8 cellular contexts compared by ENCODE assay signal in the genomic region with DNA sequence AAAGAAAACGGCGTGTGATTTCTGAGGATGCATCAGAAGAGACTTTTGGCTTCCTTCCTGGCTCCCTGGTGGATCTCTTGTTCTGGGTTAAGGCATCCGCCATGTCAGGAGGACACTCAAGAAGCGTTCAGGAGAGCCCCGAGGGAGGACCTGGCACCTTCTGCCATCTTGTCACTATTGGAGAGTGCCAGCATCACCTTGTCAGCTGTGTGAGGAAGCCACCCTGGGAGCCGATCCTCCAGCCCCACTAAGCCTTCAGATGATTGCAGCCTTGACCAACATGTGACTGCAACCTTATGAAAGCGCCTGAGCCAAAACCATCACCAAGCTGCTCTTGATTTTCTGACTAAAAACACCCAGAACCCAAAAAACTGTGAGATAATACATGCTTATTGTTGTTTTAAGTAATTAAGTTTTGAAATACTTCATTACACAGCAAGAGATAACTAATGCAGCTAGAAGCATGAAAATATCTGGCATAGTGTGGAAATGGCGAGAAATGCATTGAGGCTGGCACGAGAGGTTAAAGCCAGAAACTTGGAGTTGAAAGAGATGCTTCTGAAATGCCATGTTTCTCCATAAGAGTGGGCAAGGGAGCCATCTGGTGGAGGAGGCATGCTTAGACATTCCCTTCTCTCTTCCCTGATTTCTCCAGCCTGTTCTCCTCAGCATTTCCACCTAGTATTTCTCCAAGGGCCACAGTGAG. TPM values are rescaled to one million over a fixed set of nuclear protein-coding genes. Genes with fewer than 3 reads are reported as not detected.
A peak's percentile ranks its signal among the peaks of the same experiment; 100 is the strongest.
DNase-seq lines count a peak whose midpoint lies in the region; ATAC-seq and TF ChIP-seq lines count a peak whose summit lies in the region.

No MANE protein-coding gene starts in this region.

- peaks cover 12% of the 10 kb centered on the region for H3K9me3 Mint-ChIP-seq in WTC11

- no peaks in the 10 kb centered on the region for H3K9me3 ChIP-seq in A673 (ENCODE audit: low read depth, low read length, poor library complexity, severe bottlenecking)
- no peaks in the 10 kb centered on the region for H3K9me3 ChIP-seq in lung (ENCODE audit: control insufficient read depth in 2 of 2, insufficient read depth in 1 of 2, low read length in 1 of 2)

- H3K4me3 ChIP-seq in A673 (ENCODE audit: low read depth, low read length, poor library complexity, severe bottlenecking): no peak overlapping the region
- H3K4me3 ChIP-seq in lung: no peak overlapping the region

- H3K36me3 ChIP-seq in A673 (ENCODE audit: insufficient read depth, low read length, poor library complexity, severe bottlenecking) (no peaks in the 10 kb centered on the region), lung (ENCODE audit: control insufficient read depth in 2 of 2, insufficient read depth in 2 of 2, low read length in 2 of 2) (no peaks in the 10 kb centered on the region)

- POLR2A ChIA-PET in A673 (lab: Charles Lee; ENCODE audit: low non-redundant PET) (interaction anchor here (0.6 kb wide), 1 partner anchor 328 kb away, joined by 13 read pairs; no protein-coding TSS in a partner anchor), WTC11 (lab: Charles Lee) (no interaction called here)

- H3K4me3 Mint-ChIP-seq in WTC11: no peak overlapping the region

- ATAC-seq in WTC11: peak; percentile 88
- ATAC-seq in lung (ENCODE audit: insufficient read depth, low FRiP score): peak; percentile 86
- ATAC-seq in HG03139 (IDR thresholded peaks at IDR 0.05; ENCODE audit: unreplicated experiment): no peak

- 69 to 74% methylated on average over 9 of the region's 9 CpGs for WGBS in lung, 2 donors

- peaks cover 11% of the 10 kb centered on the region for H3K36me3 Mint-ChIP-seq in WTC11

- CTCF ChIA-PET in A673 (lab: Charles Lee) (interaction anchor here (0.5 to 1.5 kb wide), 3 partner anchors 30 to 55 kb away, joined by 4 to 8 read pairs (median 7); no protein-coding TSS in a partner anchor), WTC11 (lab: Charles Lee) (interaction anchor here (0.6 to 7.8 kb wide), 10 partner anchors 9 to 137 kb away, joined by 3 to 58 read pairs (median 10); a partner anchor contains a TSS)

- H3K4me1 Mint-ChIP-seq in WTC11: peaks cover 5% of the 10 kb centered on the region

- no peak overlapping the region for H3K27ac ChIP-seq in A673 (ENCODE audit: low read depth, low read length, poor library complexity, severe bottlenecking)
- no peak overlapping the region for H3K27ac ChIP-seq in lung (ENCODE audit: low read depth in 1 of 2, low read length in 1 of 2)

- H3K4me1 ChIP-seq in A673 (ENCODE audit: insufficient read depth, low read length, poor library complexity, severe bottlenecking) (no peaks in the 10 kb centered on the region), lung (ENCODE audit: control insufficient read depth in 2 of 2, insufficient read depth in 2 of 2, low read length in 2 of 2) (peaks cover 0 to 2% of the 10 kb centered on the region in 2 donors)

- no TSS peak for BruUV-seq in A673 (replicated peaks; lab: Mats Ljungman, UMichigan)

- intact Hi-C loops in A673 (cut with micrococcal nuclease; ENCODE audit: unreplicated experiment): loop anchor here (1.0 to 5.0 kb wide), 4 partner anchors 22 to 159 kb away; a partner anchor contains a TSS

- no peak overlapping the region for H3K27ac Mint-ChIP-seq in WTC11

- H3K27me3 Mint-ChIP-seq in WTC11 (ENCODE audit: low read depth): peaks cover 33% of the 10 kb centered on the region

- TF ChIP-seq CTCF in A673 (conservative IDR thresholded peaks at IDR 0.05; ENCODE audit: low read depth, low read length) (peak; percentile 85), GM13976 (IDR thresholded peaks at IDR 0.05; ENCODE audit: borderline replicate concordance, control extremely low read depth, extremely low read depth, insufficient read depth, missing control alignments) (peak; percentile 76), WTC11 (IDR thresholded peaks at IDR 0.05) (peak; percentile 56), lung (IDR thresholded peaks at IDR 0.05; ENCODE audit: control extremely low read depth, extremely low read depth) (peak; percentile 91)

- H3K27me3 ChIP-seq in A673 (replicated peaks; ENCODE audit: insufficient read depth, low read depth, low read length, poor library complexity) (no peaks in the 10 kb centered on the region), lung (ENCODE audit: control insufficient read depth, insufficient read depth) (no peaks in the 10 kb centered on the region)

- in situ Hi-C loops in GM13976 (cut with MboI; ENCODE audit: low sequenced_read_pairs, unreplicated experiment): no loop called here

- DNase-seq in A673 (ENCODE audit: low spot score) (peak; percentile 83), GM13976 (ENCODE audit: low spot score) (peak; percentile 61), NCI-H2171 treated with DMSO at 0.1 percent for 48 hours (lab: John Stamatoyannopoulos, UW) (peak; percentile 68), WTC11 (ENCODE audit: low spot score) (peak; percentile 71), dermis blood vessel endothelial cell (peak; percentile 87), lung (ENCODE audit: low spot score) (peak; percentile 73)
- DNase-seq in stimulated activated CD8-positive, alpha-beta memory T cell treated with anti-CD3 and anti-CD28 coated beads, Interleukin-7, amount 100 ng/mL, for 4 hours (ENCODE audit: low read depth in 2 of 2): peak; percentile 12 to 43

TF ChIP-seq in WTC11, 78 proteins besides CTCF, POLR2A, EP300 and RAD21 (continues in another document):
- TF ChIP-seq, protein P1, sequence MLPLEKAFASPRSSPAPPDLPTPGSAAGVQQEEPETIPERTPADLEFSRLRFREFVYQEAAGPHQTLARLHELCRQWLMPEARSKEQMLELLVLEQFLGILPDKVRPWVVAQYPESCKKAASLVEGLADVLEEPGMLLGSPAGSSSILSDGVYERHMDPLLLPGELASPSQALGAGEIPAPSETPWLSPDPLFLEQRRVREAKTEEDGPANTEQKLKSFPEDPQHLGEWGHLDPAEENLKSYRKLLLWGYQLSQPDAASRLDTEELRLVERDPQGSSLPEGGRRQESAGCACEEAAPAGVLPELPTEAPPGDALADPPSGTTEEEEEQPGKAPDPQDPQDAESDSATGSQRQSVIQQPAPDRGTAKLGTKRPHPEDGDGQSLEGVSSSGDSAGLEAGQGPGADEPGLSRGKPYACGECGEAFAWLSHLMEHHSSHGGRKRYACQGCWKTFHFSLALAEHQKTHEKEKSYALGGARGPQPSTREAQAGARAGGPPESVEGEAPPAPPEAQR (CRISPR knock-in tag; IDR thresholded peaks at IDR 0.05): no peak
- TF ChIP-seq, protein P2, sequence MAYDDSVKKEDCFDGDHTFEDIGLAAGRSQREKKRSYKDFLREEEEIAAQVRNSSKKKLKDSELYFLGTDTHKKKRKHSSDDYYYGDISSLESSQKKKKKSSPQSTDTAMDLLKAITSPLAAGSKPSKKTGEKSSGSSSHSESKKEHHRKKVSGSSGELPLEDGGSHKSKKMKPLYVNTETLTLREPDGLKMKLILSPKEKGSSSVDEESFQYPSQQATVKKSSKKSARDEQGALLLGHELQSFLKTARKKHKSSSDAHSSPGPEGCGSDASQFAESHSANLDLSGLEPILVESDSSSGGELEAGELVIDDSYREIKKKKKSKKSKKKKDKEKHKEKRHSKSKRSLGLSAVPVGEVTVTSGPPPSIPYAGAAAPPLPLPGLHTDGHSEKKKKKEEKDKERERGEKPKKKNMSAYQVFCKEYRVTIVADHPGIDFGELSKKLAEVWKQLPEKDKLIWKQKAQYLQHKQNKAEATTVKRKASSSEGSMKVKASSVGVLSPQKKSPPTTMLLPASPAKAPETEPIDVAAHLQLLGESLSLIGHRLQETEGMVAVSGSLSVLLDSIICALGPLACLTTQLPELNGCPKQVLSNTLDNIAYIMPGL (CRISPR knock-in tag; IDR thresholded peaks at IDR 0.05): no peak
- TF ChIP-seq TCF7 (CRISPR knock-in tag; IDR thresholded peaks at IDR 0.05; ENCODE audit: low read depth): no peak
- TF ChIP-seq, protein P3, sequence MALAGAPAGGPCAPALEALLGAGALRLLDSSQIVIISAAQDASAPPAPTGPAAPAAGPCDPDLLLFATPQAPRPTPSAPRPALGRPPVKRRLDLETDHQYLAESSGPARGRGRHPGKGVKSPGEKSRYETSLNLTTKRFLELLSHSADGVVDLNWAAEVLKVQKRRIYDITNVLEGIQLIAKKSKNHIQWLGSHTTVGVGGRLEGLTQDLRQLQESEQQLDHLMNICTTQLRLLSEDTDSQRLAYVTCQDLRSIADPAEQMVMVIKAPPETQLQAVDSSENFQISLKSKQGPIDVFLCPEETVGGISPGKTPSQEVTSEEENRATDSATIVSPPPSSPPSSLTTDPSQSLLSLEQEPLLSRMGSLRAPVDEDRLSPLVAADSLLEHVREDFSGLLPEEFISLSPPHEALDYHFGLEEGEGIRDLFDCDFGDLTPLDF (CRISPR knock-in tag; IDR thresholded peaks at IDR 0.05): no peak

RNA-seq across cellular contexts. Expression of a gene that starts 5.4 kb away (rescaled TPM):
- total RNA-seq in A673 (2021): 26.8 and 31.7 TPM in 2 replicates
- total RNA-seq in WTC11 (2021): 23.2 to 26.9 TPM (median 26.0 TPM) in 3 replicates
- total RNA-seq in dermis blood vessel endothelial cell: 19.6 and 20.6 TPM in 2 replicates
- total RNA-seq in lung: 10 to 100 TPM; 30.9 to 33.9 TPM
- polyA plus RNA-seq in lung: 10 to 100 TPM; 21.1 to 22.7 TPM

RNA-seq across cellular contexts. Expression of a gene that starts 18.0 kb away (rescaled TPM):
- total RNA-seq in A673 (2021) (26.6 and 30.1 TPM in 2 replicates), WTC11 (2021) (36.8 to 37.7 TPM (median 36.9 TPM) in 3 replicates), dermis blood vessel endothelial cell (18.2 and 24.4 TPM in 2 replicates), lung (10 to 100 TPM; 22.3 to 57.9 TPM)
- 10 to 100 TPM; 15.7 to 26.0 TPM for polyA plus RNA-seq in lung

RNA-seq across cellular contexts. Expression of a gene that starts 40.3 kb away (rescaled TPM):
- total RNA-seq in A673 (2021) (not detected in 2 replicates), WTC11 (2021) (2.4 to 3.5 TPM (median 3.1 TPM) in 3 replicates), dermis blood vessel endothelial cell (not detected in 2 replicates), lung (10 to 100 TPM in 1 of 2 donors, 1 to 10 TPM in 1; 2.4 to 12.8 TPM)
- polyA plus RNA-seq in lung: under 1 TPM; 0.44 to 0.93 TPM

RNA-seq across cellular contexts. Expression of a gene that starts 44.5 kb away (rescaled TPM):
- total RNA-seq in A673 (2021) (2.4 and 2.6 TPM in 2 replicates), WTC11 (2021) (8.1 to 9.8 TPM (median 9.0 TPM) in 3 replicates), dermis blood vessel endothelial cell (4.4 and 5.6 TPM in 2 replicates), lung (10 to 100 TPM; 16.8 to 26.8 TPM)
- polyA plus RNA-seq in lung: 10 to 100 TPM; 15.1 to 18.9 TPM

Comparison
In these comparisons a context has a peak if more than half of its experiments do, and no peak if none do; other contexts are left out.
1. DNase-seq: peak in every context shown above with its lines; median percentile 87 in dermis blood vessel endothelial cell; 83 in A673; 73 in lung; 71 in WTC11; 68 in NCI-H2171 treated with DMSO at 0.1 percent for 48 hours; 61 in GM13976; 28 in stimulated activated CD8-positive, alpha-beta memory T cell treated with anti-CD3 and anti-CD28 coated beads, Interleukin-7, amount 100 ng/mL, for 4 hours.